Comparison of ENCODE assay signal across 14 cellular contexts in the genomic region with DNA sequence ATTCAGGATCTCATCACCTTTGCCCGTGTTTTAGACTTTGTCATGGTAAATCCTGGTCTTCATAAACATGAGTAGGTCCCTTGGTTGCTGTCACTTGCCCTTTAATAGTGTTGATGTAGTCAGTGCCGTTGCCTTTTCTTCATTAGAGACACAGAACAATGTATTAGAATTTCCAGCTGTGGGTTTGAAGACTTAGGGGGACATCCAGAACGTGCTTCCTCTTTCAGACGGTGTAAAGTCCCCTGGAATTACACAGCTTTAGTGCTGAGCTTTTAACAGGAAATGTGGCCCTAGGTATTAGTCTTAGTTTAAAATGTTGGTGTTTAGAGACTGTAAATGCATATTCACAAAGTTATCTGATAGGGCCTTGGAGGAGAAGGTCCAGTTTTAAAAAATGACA. TPM values are rescaled to one million over a fixed set of nuclear protein-coding genes. Genes with fewer than 3 reads are reported as not detected.
A peak's percentile ranks its signal among the peaks of the same experiment; 100 is the strongest.
DNase-seq lines count a peak whose midpoint lies in the region; ATAC-seq and TF ChIP-seq lines count a peak whose summit lies in the region.
"Had no signal": no experiment of that assay in that cellular context is flagged by ENCODE, and none has a peak within 500 bp of the region (broad histone marks: within the 10 kb centered on the region; RNA-seq: fewer than 3 reads in every experiment).

No MANE protein-coding gene starts in this region.

- H3K27ac Mint-ChIP-seq in CD8-positive, alpha-beta memory T cell: peak overlapping the region in 5 of 8 donors; percentile 0 to 42 (median 10)
- H3K27ac Mint-ChIP-seq in activated naive CD8-positive, alpha-beta T cell treated with anti-CD3 and anti-CD28 coated beads, Interleukin-2, amount 50 U/mL, for 24 hours: peak overlapping the region; percentile 86
- H3K27ac Mint-ChIP-seq: activated naive CD4-positive, alpha-beta T cell treated with anti-CD3 and anti-CD28 coated beads, Interleukin-2, amount 50 U/mL, for 72 hours had no signal

- peaks cover 7 to 15% (median 14%) of the 10 kb centered on the region in 3 donors for H3K4me1 Mint-ChIP-seq in CD8-positive, alpha-beta memory T cell
- H3K4me1 Mint-ChIP-seq in activated naive CD8-positive, alpha-beta T cell treated with anti-CD3 and anti-CD28 coated beads, Interleukin-2, amount 50 U/mL, for 24 hours: peaks cover 10% of the 10 kb centered on the region

- H3K4me3 Mint-ChIP-seq in CD8-positive, alpha-beta memory T cell: no peak overlapping the region
- H3K4me3 Mint-ChIP-seq in activated naive CD8-positive, alpha-beta T cell treated with anti-CD3 and anti-CD28 coated beads, Interleukin-2, amount 50 U/mL, for 24 hours: no peak overlapping the region

- peaks cover 0 to 57% (median 18%) of the 10 kb centered on the region in 3 donors for H3K36me3 Mint-ChIP-seq in CD8-positive, alpha-beta memory T cell
- peaks cover 15% of the 10 kb centered on the region for H3K36me3 Mint-ChIP-seq in activated naive CD8-positive, alpha-beta T cell treated with anti-CD3 and anti-CD28 coated beads, Interleukin-2, amount 50 U/mL, for 24 hours (ENCODE audit: low read depth)
- H3K36me3 Mint-ChIP-seq: activated naive CD4-positive, alpha-beta T cell treated with anti-CD3 and anti-CD28 coated beads, Interleukin-2, amount 50 U/mL, for 72 hours had no signal

- peaks cover 34% of the 10 kb centered on the region for H3K36me3 ChIP-seq in CD8-positive, alpha-beta memory T cell (ENCODE audit: insufficient read depth, low read length)
- H3K36me3 ChIP-seq in WERI-Rb-1: peaks cover 2% of the 10 kb centered on the region; the same call in 1 of the 2 replicates

- CTCF ChIA-PET in CD8-positive, alpha-beta memory T cell (lab: Charles Lee): no interaction called here

- H3K4me3 ChIP-seq in CD8-positive, alpha-beta memory T cell (ENCODE audit: low read length): no peak overlapping the region
- H3K4me3 ChIP-seq in WERI-Rb-1 (ENCODE audit: low read depth, low read length): no peak overlapping the region

- DNase-seq in CD8-positive, alpha-beta memory T cell: no peak
- no peak for DNase-seq in activated naive CD8-positive, alpha-beta T cell treated with anti-CD3 and anti-CD28 coated beads, Interleukin-2, amount 50 U/mL, for 24 hours
- no peak for DNase-seq in GM19238 (ENCODE audit: insufficient read length, low spot score)
- DNase-seq in islet precursor cell: no peak
- DNase-seq in WERI-Rb-1: no peak
- DNase-seq: caudate nucleus, DMS53, NCI-H2081, NCI-H748 treated with DMSO at 0.1 percent for 48 hours, retina had no signal

- H3K27ac ChIP-seq in CD8-positive, alpha-beta memory T cell (ENCODE audit: low read depth, low read length): no peak overlapping the region
- no peak overlapping the region for H3K27ac ChIP-seq in WERI-Rb-1

- no peaks in the 10 kb centered on the region for H3K27me3 Mint-ChIP-seq in CD8-positive, alpha-beta memory T cell
- no peaks in the 10 kb centered on the region for H3K27me3 Mint-ChIP-seq in activated naive CD8-positive, alpha-beta T cell treated with anti-CD3 and anti-CD28 coated beads, Interleukin-2, amount 50 U/mL, for 24 hours

- ATAC-seq in GM18861 (IDR thresholded peaks at IDR 0.05; ENCODE audit: unreplicated experiment) (peak; percentile 38), HG02759 (IDR thresholded peaks at IDR 0.05; ENCODE audit: unreplicated experiment) (peak; percentile 69), HG03108 (IDR thresholded peaks at IDR 0.05; ENCODE audit: unreplicated experiment) (no peak)
- ATAC-seq in activated naive CD8-positive, alpha-beta T cell treated with anti-CD3 and anti-CD28 coated beads, Interleukin-2, amount 50 U/mL, for 24 hours: peak; percentile 61
- ATAC-seq: activated naive CD4-positive, alpha-beta T cell treated with anti-CD3 and anti-CD28 coated beads, Interleukin-2, amount 50 U/mL, for 72 hours had no signal

- no peaks in the 10 kb centered on the region for H3K9me3 ChIP-seq in CD8-positive, alpha-beta memory T cell (ENCODE audit: low read length)
- no peaks in the 10 kb centered on the region for H3K9me3 ChIP-seq in WERI-Rb-1 (ENCODE audit: severe bottlenecking)

- POLR2A ChIA-PET in CD8-positive, alpha-beta memory T cell (lab: Charles Lee): no interaction called here

- H3K9me3 Mint-ChIP-seq in CD8-positive, alpha-beta memory T cell: no peaks in the 10 kb centered on the region
- H3K9me3 Mint-ChIP-seq in activated naive CD8-positive, alpha-beta T cell treated with anti-CD3 and anti-CD28 coated beads, Interleukin-2, amount 50 U/mL, for 24 hours: no peaks in the 10 kb centered on the region
- H3K9me3 Mint-ChIP-seq: activated naive CD4-positive, alpha-beta T cell treated with anti-CD3 and anti-CD28 coated beads, Interleukin-2, amount 50 U/mL, for 72 hours had no signal

- no peaks in the 10 kb centered on the region for H3K4me1 ChIP-seq in CD8-positive, alpha-beta memory T cell (ENCODE audit: insufficient read depth, low read length)

- TF ChIP-seq CTCF in WERI-Rb-1 (IDR thresholded peaks at IDR 0.05; ENCODE audit: low read depth, low read length): no peak

- no peaks in the 10 kb centered on the region for H3K27me3 ChIP-seq in CD8-positive, alpha-beta memory T cell (ENCODE audit: insufficient read depth, low read length, poor library complexity, severe bottlenecking)
- no peaks in the 10 kb centered on the region for H3K27me3 ChIP-seq in WERI-Rb-1 (ENCODE audit: insufficient read depth, low read depth, severe bottlenecking)

RNA-seq across cellular contexts. Expression of a gene that starts 8.8 kb away (rescaled TPM):
- total RNA-seq in CD8-positive, alpha-beta memory T cell: 10 to 100 TPM; 51.2 to 56.3 TPM
- 26.5 TPM for polyA plus RNA-seq in CD8-positive, alpha-beta memory T cell

RNA-seq across cellular contexts. Expression of a gene that starts 32.5 kb away (rescaled TPM):
- total RNA-seq in CD8-positive, alpha-beta memory T cell: 10 to 100 TPM; 47.6 to 54.8 TPM
- polyA plus RNA-seq in CD8-positive, alpha-beta memory T cell: 102 TPM

RNA-seq across cellular contexts. Expression of a gene that starts 45.5 kb away (rescaled TPM):
- 10 to 100 TPM; 43.2 to 45.9 TPM for total RNA-seq in CD8-positive, alpha-beta memory T cell
- polyA plus RNA-seq in CD8-positive, alpha-beta memory T cell: 26.6 TPM
